Comparison of ENCODE assay signal across 8 cellular contexts in the genomic region with DNA sequence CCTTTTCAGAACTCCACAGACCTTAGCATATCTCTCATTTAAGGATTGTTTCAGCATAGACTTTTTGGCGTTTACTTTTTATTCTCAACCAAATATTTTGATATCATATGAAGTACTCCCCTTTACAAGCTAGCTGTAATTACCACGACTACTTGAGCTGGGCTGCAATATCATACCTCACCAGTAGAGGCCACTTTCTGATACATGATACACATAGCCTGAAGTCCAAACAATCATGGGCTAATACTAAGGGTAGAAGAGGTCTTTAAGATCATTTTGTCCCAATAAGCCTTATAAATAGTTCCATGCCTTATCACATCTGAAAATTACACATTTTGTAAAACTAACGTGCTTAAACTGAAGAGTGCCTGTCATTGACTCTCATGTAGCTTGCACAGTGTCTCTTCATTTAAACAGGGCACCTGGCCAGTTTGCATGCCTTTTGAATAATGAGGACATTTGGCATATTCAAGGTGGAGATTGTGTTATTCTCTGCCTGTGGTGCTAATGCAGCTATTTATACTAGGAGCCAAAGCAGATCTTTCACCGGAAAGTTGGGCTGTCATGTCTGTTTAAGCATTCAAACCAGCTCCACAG.
DNase-seq lines count a peak whose midpoint lies in the region; ATAC-seq and TF ChIP-seq lines count a peak whose summit lies in the region.

No MANE protein-coding gene starts in this region.

- H3K36me3 ChIP-seq in Peyer's patch = no peaks in the 10 kb centered on the region

- H3K9me3 Mint-ChIP-seq in stimulated activated naive CD8-positive, alpha-beta T cell treated with anti-CD3 and anti-CD28 coated beads, Interleukin-15, amount 100 ng/mL, for 72 hours = peaks cover 9 to 16% of the 10 kb centered on the region in 2 donors

- H3K4me3 Mint-ChIP-seq in stimulated activated naive CD8-positive, alpha-beta T cell treated with anti-CD3 and anti-CD28 coated beads, Interleukin-15, amount 100 ng/mL, for 72 hours = no peak overlapping the region

- H3K4me3 ChIP-seq in Peyer's patch = no peak overlapping the region

- peaks cover 45% of the 10 kb centered on the region for H3K27me3 Mint-ChIP-seq in stimulated activated naive CD8-positive, alpha-beta T cell treated with anti-CD3 and anti-CD28 coated beads, Interleukin-15, amount 100 ng/mL, for 72 hours

- H3K9me3 ChIP-seq in Peyer's patch = peaks cover 0 to 9% (median 0%) of the 10 kb centered on the region in 4 donors

- no peak for ATAC-seq in stimulated activated naive CD8-positive, alpha-beta T cell treated with anti-CD3 and anti-CD28 coated beads, Interleukin-15, Interleukin-2, amounts not matched to agents 100 U/mL and 50 U/mL, for 24 hours
- ATAC-seq in stimulated activated naive CD8-positive, alpha-beta T cell treated with anti-CD3 and anti-CD28 coated beads, Interleukin-15, amount 100 ng/mL, for 72 hours = no peak
- ATAC-seq in foreskin keratinocyte = peak; percentile 25
- no peak for ATAC-seq in omental fat pad (ENCODE audit: low FRiP score)
- no peak for ATAC-seq in GM18517 (IDR thresholded peaks at IDR 0.05; ENCODE audit: unreplicated experiment)

- H3K4me1 ChIP-seq in Peyer's patch (no peaks in the 10 kb centered on the region), foreskin keratinocyte (no peaks in the 10 kb centered on the region)

- no peak for TF ChIP-seq POLR2A in Peyer's patch (IDR thresholded peaks at IDR 0.05)

- H3K27me3 ChIP-seq in Peyer's patch (no peaks in the 10 kb centered on the region), foreskin keratinocyte (peaks cover 15% of the 10 kb centered on the region)

- H3K27ac Mint-ChIP-seq in stimulated activated naive CD8-positive, alpha-beta T cell treated with anti-CD3 and anti-CD28 coated beads, Interleukin-15, amount 100 ng/mL, for 72 hours = no peak overlapping the region

- H3K27ac ChIP-seq in Peyer's patch (no peak overlapping the region), foreskin keratinocyte (no peak overlapping the region)

- no peaks in the 10 kb centered on the region for H3K4me1 Mint-ChIP-seq in stimulated activated naive CD8-positive, alpha-beta T cell treated with anti-CD3 and anti-CD28 coated beads, Interleukin-15, amount 100 ng/mL, for 72 hours

- DNase-seq in stimulated activated naive CD8-positive, alpha-beta T cell treated with anti-CD3 and anti-CD28 coated beads, Interleukin-15, Interleukin-2, amounts not matched to agents 100 U/mL and 50 U/mL, for 24 hours = peak; percentile 20
- no peak for DNase-seq in stimulated activated naive CD8-positive, alpha-beta T cell treated with anti-CD3 and anti-CD28 coated beads, Interleukin-15, amount 100 ng/mL, for 72 hours
- no peak for DNase-seq in Peyer's patch
- peak in 1 of 2 donors; percentile 41 for DNase-seq in foreskin keratinocyte
- DNase-seq in omental fat pad (ENCODE audit: low spot score) = no peak
- DNase-seq in retina = no peak
- DNase-seq in activated CD8-positive, alpha-beta memory T cell treated with anti-CD3 and anti-CD28 coated beads for 24 hours = no peak

- peak in 5 of 6 experiments; percentile 26 to 62 (median 51) for TF ChIP-seq CTCF in Peyer's patch (IDR thresholded peaks at IDR 0.05)
- peak; percentile 68 for TF ChIP-seq CTCF in foreskin keratinocyte (conservative IDR thresholded peaks at IDR 0.05)
- TF ChIP-seq CTCF in omental fat pad (IDR thresholded peaks at IDR 0.05) = no peak

Comparison
In these comparisons a context has a peak if more than half of its experiments do, and no peak if none do; other contexts are left out.
1. CTCF ChIP-seq: peak in Peyer's patch (5 of 6) and foreskin keratinocyte (single experiment); none in omental fat pad (0 of 3).